Comparison of ENCODE assay signal across 2 cellular contexts in genomic region chr12:6605425-6606330, GRCh38.
A peak's percentile ranks its signal among the peaks of the same experiment; 100 is the strongest.
TF ChIP-seq lines count a peak whose summit lies in the region.

No MANE protein-coding gene starts in this region.

TF ChIP-seq in GM12891, 5 proteins besides CTCF, POLR2A, EP300 and RAD21:
- TF ChIP-seq TAF1 (IDR thresholded peaks at IDR 0.05; ENCODE audit: low read depth, low read length) (no peak), POU2F2 (IDR thresholded peaks at IDR 0.05; ENCODE audit: low read depth, low read length) (no peak), POLR2AphosphoS5 (IDR thresholded peaks at IDR 0.05; ENCODE audit: low read depth, low read length) (no peak), PAX5 (IDR thresholded peaks at IDR 0.05; ENCODE audit: insufficient read depth, low read length, severe bottlenecking) (no peak), SPI1 (IDR thresholded peaks at IDR 0.05; ENCODE audit: low read depth, low read length) (no peak)

TF ChIP-seq in GM12878, 131 proteins besides CTCF, POLR2A, EP300 and RAD21:
- TF ChIP-seq ESRRA (IDR thresholded peaks at IDR 0.05; ENCODE audit: low read length) (no peak), POU2F2 (IDR thresholded peaks at IDR 0.05; ENCODE audit: borderline replicate concordance, low read depth, low read length) (no peak), CBFB (IDR thresholded peaks at IDR 0.05; ENCODE audit: low read depth) (no peak), USF2 (IDR thresholded peaks at IDR 0.05; ENCODE audit: borderline replicate concordance, low read depth, low read length) (no peak), EED (IDR thresholded peaks at IDR 0.05; ENCODE audit: low read depth) (0 out of 2 replicates have a peak, but pooled peaks have one; percentile 9), POLR2AphosphoS5 (IDR thresholded peaks at IDR 0.05; ENCODE audit: low read length) (peak; percentile 19), NKRF (conservative IDR thresholded peaks at IDR 0.05) (0 out of 2 replicates have a peak, but pooled peaks have one; percentile 43), CBX3 (IDR thresholded peaks at IDR 0.05; ENCODE audit: borderline replicate concordance, low read depth) (no peak), HDAC2 (IDR thresholded peaks at IDR 0.05) (no peak), IRF4 (IDR thresholded peaks at IDR 0.05; ENCODE audit: low read depth, low read length) (no peak), RCOR1 (conservative IDR thresholded peaks at IDR 0.05; ENCODE audit: low read depth, low read length) (no peak), HDGF (IDR thresholded peaks at IDR 0.05) (no peak), RUNX3 (IDR thresholded peaks at IDR 0.05; ENCODE audit: low read length) (no peak; the same call in 1 of the 2 replicates), SRF (IDR thresholded peaks at IDR 0.05; ENCODE audit: low read depth in 2 of 2, low read length in 2 of 2) (no peak), ETV6 (conservative IDR thresholded peaks at IDR 0.05 in 1 of 2, IDR thresholded peaks at IDR 0.05 in 1 of 2; ENCODE audit: borderline replicate concordance in 1 of 2, low read depth in 1 of 2) (no peak), HDAC6 (IDR thresholded peaks at IDR 0.05; ENCODE audit: unreplicated experiment) (no peak), IKZF1 (conservative IDR thresholded peaks at IDR 0.05) (0 out of 2 replicates have a peak, but pooled peaks have one; percentile 26), ATF3 (IDR thresholded peaks at IDR 0.05; ENCODE audit: borderline replicate concordance, extremely low read depth, low read depth, low read length) (no peak), SUZ12 (IDR thresholded peaks at IDR 0.05; ENCODE audit: unreplicated experiment) (no peak), NR2F1 (conservative IDR thresholded peaks at IDR 0.05) (0 out of 2 replicates have a peak, but pooled peaks have one; percentile 15), ZNF384 (IDR thresholded peaks at IDR 0.05; ENCODE audit: borderline replicate concordance, low read depth, low read length) (no peak), RELA (IDR thresholded peaks at IDR 0.05; ENCODE audit: borderline replicate concordance, partially characterized antibody) (no peak), IRF5 (IDR thresholded peaks at IDR 0.05; ENCODE audit: borderline replicate concordance) (no peak), RELB (IDR thresholded peaks at IDR 0.05; ENCODE audit: low read depth) (0 out of 2 replicates have a peak, but pooled peaks have one; percentile 17), MTA2 (IDR thresholded peaks at IDR 0.05; ENCODE audit: low read depth) (0 out of 2 replicates have a peak, but pooled peaks have one; percentile 3), USF1 (IDR thresholded peaks at IDR 0.05; ENCODE audit: borderline replicate concordance, extremely low read length, insufficient read depth, low read depth, low read length) (no peak)
